ENCODE assay signal across 10 cellular contexts in the genomic region with DNA sequence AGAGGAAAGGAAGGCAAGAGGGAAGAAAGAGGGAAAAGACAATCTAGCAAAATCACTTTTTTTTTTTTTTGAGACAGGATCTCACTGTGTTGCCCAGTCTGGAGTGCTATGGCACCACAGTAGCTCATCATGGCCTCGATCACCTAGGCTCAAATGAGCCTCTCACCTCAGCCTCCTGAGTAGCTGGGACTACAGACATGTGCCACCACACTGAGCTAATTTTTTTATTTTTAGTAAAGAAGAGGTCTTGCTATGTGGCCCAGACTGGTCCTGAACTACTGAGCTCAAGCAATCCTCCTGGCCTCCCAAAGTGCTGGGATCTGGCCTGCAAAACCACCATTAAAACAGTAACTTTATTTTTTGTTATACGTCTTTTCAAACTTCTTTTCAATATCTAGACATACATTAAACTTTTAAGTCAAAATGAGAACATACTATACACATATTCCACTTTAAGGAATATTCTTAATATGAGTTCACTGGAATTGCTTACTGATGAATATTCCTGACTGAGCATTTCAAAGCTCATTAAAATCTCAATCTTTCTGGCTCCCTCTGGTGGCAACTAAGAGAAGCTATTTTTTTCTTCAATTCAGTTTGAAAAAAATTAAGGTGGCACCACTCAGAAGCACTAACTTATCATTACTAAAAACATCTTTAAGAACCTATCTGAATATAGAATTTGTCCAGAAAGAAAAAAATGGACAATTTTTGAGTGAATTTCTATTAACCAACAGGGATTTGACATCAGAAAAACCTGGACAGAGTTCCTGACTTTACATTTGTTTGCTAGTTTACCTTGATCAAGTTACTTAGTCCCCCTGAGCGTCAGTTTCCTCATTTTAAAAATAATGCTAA. TPM values are rescaled to one million over a fixed set of nuclear protein-coding genes. Genes with fewer than 3 reads are reported as not detected.
DNase-seq lines count a peak whose midpoint lies in the region; ATAC-seq, FAIRE-seq and TF ChIP-seq lines count a peak whose summit lies in the region.
"Had no signal": no experiment of that assay in that cellular context is flagged by ENCODE, and none has a peak within 500 bp of the region (broad histone marks: within the 10 kb centered on the region; RNA-seq: fewer than 3 reads in every experiment).

No MANE protein-coding gene starts in this region.

- no peaks in the 10 kb centered on the region for H4K20me1 ChIP-seq in neural cell (ENCODE audit: insufficient read depth)

- CTCF ChIA-PET in activated CD4-positive, alpha-beta T cell treated with anti-CD3 and anti-CD28 coated beads for 36 hours (lab: Charles Lee), result interaction anchor here (0.6 to 2.7 kb wide), 39 partner anchors 8 to 1247 kb away, joined by 3 to 24 read pairs (median 4); no protein-coding TSS in a partner anchor

- no peaks in the 10 kb centered on the region for H3F3A ChIP-seq in neural cell (ENCODE audit: insufficient read depth, low read length, poor library complexity, severe bottlenecking)

- H3K4me3 ChIP-seq in NT2/D1 (ENCODE audit: insufficient read length, low read depth) (no peak overlapping the region), dorsolateral prefrontal cortex (no peak overlapping the region), neural cell (ENCODE audit: low read length) (no peak overlapping the region)

- FAIRE-seq in GM18507 (lab: Jason Lieb, UNC), result peak; percentile 83

- TF ChIP-seq RAD21 in neural cell (conservative IDR thresholded peaks at IDR 0.05), result peak; percentile 74

- no peak overlapping the region for H3K27ac Mint-ChIP-seq in activated CD4-positive, alpha-beta T cell treated with anti-CD3 and anti-CD28 coated beads for 36 hours
- H3K27ac Mint-ChIP-seq: dendritic cell treated with granulocyte-macrophage colony-stimulating factor and Interleukin-4, amounts not matched to agents 40 ng/mL and 50 ng/mL, for 4 days; stimulated activated naive CD8-positive, alpha-beta T cell treated with anti-CD3 and anti-CD28 coated beads, Interleukin-15, Interleukin-2, amounts not matched to agents 100 ng/mL and 50 ng/mL, for 24 hours had no signal

- H3K9me2 ChIP-seq in neural cell (ENCODE audit: insufficient read depth, low read length), result no peaks in the 10 kb centered on the region

- H3K36me3 Mint-ChIP-seq in activated CD4-positive, alpha-beta T cell treated with anti-CD3 and anti-CD28 coated beads for 36 hours (ENCODE audit: low read depth), result no peaks in the 10 kb centered on the region

- no peaks in the 10 kb centered on the region for H3K4me1 Mint-ChIP-seq in activated CD4-positive, alpha-beta T cell treated with anti-CD3 and anti-CD28 coated beads for 36 hours

- no peak overlapping the region for H3K27ac ChIP-seq in dorsolateral prefrontal cortex
- no peak overlapping the region for H3K27ac ChIP-seq in neural cell (ENCODE audit: low read length)

- POLR2A ChIA-PET in activated CD4-positive, alpha-beta T cell treated with anti-CD3 and anti-CD28 coated beads for 36 hours (lab: Charles Lee), result interaction anchor here (0.6 to 0.7 kb wide), 2 partner anchors 970 to 1210 kb away, joined by 3 to 6 read pairs; no protein-coding TSS in a partner anchor

- DNase-seq in AG08395 (ENCODE audit: low spot score) (peak; percentile 58), GM18507 (ENCODE audit: extremely low spot score, insufficient read length, low read depth) (peak; percentile 15), NT2/D1 (ENCODE audit: low read depth, low spot score) (peak; percentile 22), dorsolateral prefrontal cortex (no peak)
- DNase-seq in activated CD4-positive, CD25-positive, alpha-beta regulatory T cell (lab: John Stamatoyannopoulos, UW), result no peak
- no peak for DNase-seq in activated CD4-positive, alpha-beta T cell treated with anti-CD3 and anti-CD28 coated beads for 36 hours

- no peak overlapping the region for H2AFZ ChIP-seq in neural cell (ENCODE audit: low read depth, low read length)

- H3K27me3 ChIP-seq in NT2/D1 (ENCODE audit: insufficient read depth, insufficient read length) (no peaks in the 10 kb centered on the region), dorsolateral prefrontal cortex (no peaks in the 10 kb centered on the region), neural cell (ENCODE audit: insufficient read depth, low read depth, low read length) (no peaks in the 10 kb centered on the region)

- no peak for ATAC-seq in GM21723 (IDR thresholded peaks at IDR 0.05; ENCODE audit: unreplicated experiment)
- no peak for ATAC-seq in activated CD4-positive, alpha-beta T cell treated with anti-CD3 and anti-CD28 coated beads for 36 hours

- no peaks in the 10 kb centered on the region for H3K4me1 ChIP-seq in NT2/D1 (ENCODE audit: insufficient read depth, insufficient read length)

- intact Hi-C loops in dorsolateral prefrontal cortex (cut with DNase I), result no loop called here
- intact Hi-C loops in activated CD4-positive, alpha-beta T cell treated with anti-CD3 and anti-CD28 coated beads for 36 hours (cut with DNase I, micrococcal nuclease), result loop anchor here in 1 of 2 experiments (10.0 kb wide), 1 partner anchor 1248 kb away; no protein-coding TSS in a partner anchor

- H3K36me3 ChIP-seq in NT2/D1 (ENCODE audit: insufficient read depth, insufficient read length, low read length) (no peaks in the 10 kb centered on the region), neural cell (ENCODE audit: insufficient read depth, low read length) (no peaks in the 10 kb centered on the region)

- H3K9me3 ChIP-seq in NT2/D1 (ENCODE audit: insufficient read depth, low read length), result no peaks in the 10 kb centered on the region
- H3K9me3 ChIP-seq in neural cell (ENCODE audit: low read length), result no peaks in the 10 kb centered on the region

- no peaks in the 10 kb centered on the region for H3K9me3 Mint-ChIP-seq in activated CD4-positive, alpha-beta T cell treated with anti-CD3 and anti-CD28 coated beads for 36 hours (ENCODE audit: low read depth)
- H3K9me3 Mint-ChIP-seq: dendritic cell treated with granulocyte-macrophage colony-stimulating factor and Interleukin-4, amounts not matched to agents 40 ng/mL and 50 ng/mL, for 4 days; stimulated activated naive CD8-positive, alpha-beta T cell treated with anti-CD3 and anti-CD28 coated beads, Interleukin-15, Interleukin-2, amounts not matched to agents 100 ng/mL and 50 ng/mL, for 24 hours had no signal

- TF ChIP-seq CTCF in dorsolateral prefrontal cortex (IDR thresholded peaks at IDR 0.05 in 54 of 56, conservative IDR thresholded peaks at IDR 0.05 in 2 of 56; ENCODE audit: low read depth in 1 of 56, partially characterized antibody in 56 of 56) (peak; percentile 70 to 96 (median 84)), neural cell (IDR thresholded peaks at IDR 0.05; ENCODE audit: poor library complexity, severe bottlenecking) (peak; percentile 77)

- TF ChIP-seq EP300 in neural cell (conservative IDR thresholded peaks at IDR 0.05; ENCODE audit: poor library complexity, severe bottlenecking), result no peak

- H3K9ac ChIP-seq in NT2/D1 (ENCODE audit: insufficient read length, low read depth), result no peak overlapping the region
- H3K9ac ChIP-seq in neural cell (ENCODE audit: low read length), result no peak overlapping the region

- H3K4me3 Mint-ChIP-seq in activated CD4-positive, alpha-beta T cell treated with anti-CD3 and anti-CD28 coated beads for 36 hours, result no peak overlapping the region
- H3K4me3 Mint-ChIP-seq: dendritic cell treated with granulocyte-macrophage colony-stimulating factor and Interleukin-4, amounts not matched to agents 40 ng/mL and 50 ng/mL, for 4 days; stimulated activated naive CD8-positive, alpha-beta T cell treated with anti-CD3 and anti-CD28 coated beads, Interleukin-15, Interleukin-2, amounts not matched to agents 100 ng/mL and 50 ng/mL, for 24 hours had no signal

- H3K27me3 Mint-ChIP-seq in activated CD4-positive, alpha-beta T cell treated with anti-CD3 and anti-CD28 coated beads for 36 hours, result peaks cover 4% of the 10 kb centered on the region
- H3K27me3 Mint-ChIP-seq: dendritic cell treated with granulocyte-macrophage colony-stimulating factor and Interleukin-4, amounts not matched to agents 40 ng/mL and 50 ng/mL, for 4 days had no signal

- H3K4me2 ChIP-seq in neural cell (ENCODE audit: low read length), result no peak overlapping the region

- H3K79me2 ChIP-seq in neural cell (replicated peaks; ENCODE audit: insufficient read depth, low read length), result no peaks in the 10 kb centered on the region

TF ChIP-seq in neural cell, 6 proteins besides CTCF, POLR2A, EP300 and RAD21:
- TF ChIP-seq SMC3 (conservative IDR thresholded peaks at IDR 0.05; ENCODE audit: poor library complexity), result peak; percentile 85
- TF ChIP-seq POLR2AphosphoS5 (IDR thresholded peaks at IDR 0.05), result no peak
- TF ChIP-seq TAF1 (IDR thresholded peaks at IDR 0.05; ENCODE audit: low read depth), result no peak

RNA-seq across cellular contexts. Expression of a gene that starts 40.9 kb away (rescaled TPM):
- 10 to 100 TPM in 115 of 120 experiments, 1 to 10 TPM in 5; 5.4 to 65.1 (median 20.5) TPM for total RNA-seq in dorsolateral prefrontal cortex
- polyA plus RNA-seq in neural cell, result 0.10 and 5.1 TPM in 2 replicates
- polyA minus RNA-seq in neural cell, result 1.2 and 1.9 TPM in 2 replicates
- 1 to 10 TPM; 6.6 TPM for total RNA-seq in activated CD4-positive, alpha-beta T cell treated with anti-CD3 and anti-CD28 coated beads for 36 hours

Comparison
In these comparisons a context has a peak if more than half of its experiments do, and no peak if none do; other contexts are left out.
1. DNase-seq: peak in AG08395 (single experiment), GM18507 (single experiment) and NT2/D1 (single experiment); none in dorsolateral prefrontal cortex (0 of 10), activated CD4-positive, CD25-positive, alpha-beta regulatory T cell (0 of 4) and activated CD4-positive, alpha-beta T cell treated with anti-CD3 and anti-CD28 coated beads for 36 hours (single experiment).